8 cellular contexts compared by ENCODE assay signal in genomic region chr15:66496951-66497501, GRCh38. TPM values are rescaled to one million over a fixed set of nuclear protein-coding genes. Genes with fewer than 3 reads are reported as not detected.
DNase-seq lines count a peak whose midpoint lies in the region; ATAC-seq and TF ChIP-seq lines count a peak whose summit lies in the region.

No MANE protein-coding gene starts in this region.

- peak overlapping the region; percentile 95 for H3K4me3 Mint-ChIP-seq in glutamatergic neuron (ENCODE audit: unreplicated experiment)

- ATAC-seq in HG03045 (IDR thresholded peaks at IDR 0.05; ENCODE audit: unreplicated experiment): peak; percentile 14

- H3K36me3 Mint-ChIP-seq in glutamatergic neuron (ENCODE audit: unreplicated experiment): no peaks in the 10 kb centered on the region

- no peaks in the 10 kb centered on the region for H3K9me3 Mint-ChIP-seq in glutamatergic neuron (ENCODE audit: unreplicated experiment)

- H3K27ac Mint-ChIP-seq in glutamatergic neuron (ENCODE audit: unreplicated experiment): peak overlapping the region; percentile 89

- DNase-seq in NCI-H82 (lab: John Stamatoyannopoulos, UW): peak; percentile 54
- no peak for DNase-seq in NCI-H82 treated with DMSO at 0.1 percent for 48 hours (lab: John Stamatoyannopoulos, UW; ENCODE audit: unreplicated experiment)
- DNase-seq in glutamatergic neuron: no peak
- DNase-seq in skeletal muscle cell (ENCODE audit: low read depth): no peak
- no peak for DNase-seq in GOT3 (lab: John Stamatoyannopoulos, UW)
- DNase-seq in superior temporal gyrus (ENCODE audit: extremely low spot score): no peak

- peak overlapping the region; percentile 67 for H3K4me3 ChIP-seq in skeletal muscle cell (ENCODE audit: low read depth, low read length)

- peak overlapping the region; percentile 98 for H3K27ac ChIP-seq in VCaP

- TF ChIP-seq CTCF in VCaP (conservative IDR thresholded peaks at IDR 0.05) (no peak), glutamatergic neuron (IDR thresholded peaks at IDR 0.05; ENCODE audit: partially characterized antibody, unreplicated experiment) (no peak)

- no peaks in the 10 kb centered on the region for H3K4me1 Mint-ChIP-seq in glutamatergic neuron (ENCODE audit: low read depth, unreplicated experiment)

- peaks cover 5% of the 10 kb centered on the region for H3K27me3 Mint-ChIP-seq in glutamatergic neuron (ENCODE audit: unreplicated experiment)

RNA-seq across cellular contexts. Expression of gene SNAPC5, which starts 0.5 kb away (rescaled TPM):
- 17.6 TPM for total RNA-seq in glutamatergic neuron (ENCODE audit: unreplicated experiment)

RNA-seq across cellular contexts. Expression of gene RPL4, which starts 7.6 kb away (rescaled TPM):
- total RNA-seq in glutamatergic neuron (ENCODE audit: unreplicated experiment): 1,679 TPM

RNA-seq across cellular contexts. Expression of gene ZWILCH, which starts 8.1 kb away (rescaled TPM):
- 21.8 TPM for total RNA-seq in glutamatergic neuron (ENCODE audit: unreplicated experiment)
